ENCODE assay signal across 1 cellular context in the genomic region with DNA sequence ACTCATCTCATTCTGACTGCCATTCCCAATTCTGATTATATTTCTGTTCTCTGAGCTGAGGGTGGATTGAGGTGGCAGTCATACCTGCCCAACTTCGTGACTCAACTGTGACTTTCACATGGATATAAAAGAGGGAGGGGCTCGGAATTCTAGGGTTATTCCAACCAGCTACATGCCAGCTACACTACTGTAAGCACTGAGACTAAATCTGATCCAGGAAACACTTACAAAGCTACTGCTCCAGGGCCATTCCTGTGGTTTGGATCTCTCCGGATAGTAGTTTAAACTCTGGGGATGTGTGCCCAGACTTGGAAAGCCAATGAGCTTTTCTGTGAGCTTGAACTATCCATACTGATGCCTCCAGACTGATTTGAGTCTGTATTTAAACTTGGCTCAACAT.
TF ChIP-seq lines count a peak whose summit lies in the region.

No MANE protein-coding gene starts in this region.

TF ChIP-seq in IMR-90, 13 proteins besides CTCF, POLR2A, EP300 and RAD21 (continued from another document):
- TF ChIP-seq, protein P1, sequence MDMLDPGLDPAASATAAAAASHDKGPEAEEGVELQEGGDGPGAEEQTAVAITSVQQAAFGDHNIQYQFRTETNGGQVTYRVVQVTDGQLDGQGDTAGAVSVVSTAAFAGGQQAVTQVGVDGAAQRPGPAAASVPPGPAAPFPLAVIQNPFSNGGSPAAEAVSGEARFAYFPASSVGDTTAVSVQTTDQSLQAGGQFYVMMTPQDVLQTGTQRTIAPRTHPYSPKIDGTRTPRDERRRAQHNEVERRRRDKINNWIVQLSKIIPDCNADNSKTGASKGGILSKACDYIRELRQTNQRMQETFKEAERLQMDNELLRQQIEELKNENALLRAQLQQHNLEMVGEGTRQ (IDR thresholded peaks at IDR 0.05; ENCODE audit: low read depth, low read length): no peak
- TF ChIP-seq MAZ (IDR thresholded peaks at IDR 0.05; ENCODE audit: borderline replicate concordance, low read depth, low read length) (no peak), RCOR1 (IDR thresholded peaks at IDR 0.05; ENCODE audit: insufficient replicate concordance, low read length) (no peak), FOS (IDR thresholded peaks at IDR 0.05; ENCODE audit: low read depth, low read length) (no peak), CEBPB (IDR thresholded peaks at IDR 0.05; ENCODE audit: low read depth, low read length) (no peak)
